28 cellular contexts compared by ENCODE assay signal in the genomic region with DNA sequence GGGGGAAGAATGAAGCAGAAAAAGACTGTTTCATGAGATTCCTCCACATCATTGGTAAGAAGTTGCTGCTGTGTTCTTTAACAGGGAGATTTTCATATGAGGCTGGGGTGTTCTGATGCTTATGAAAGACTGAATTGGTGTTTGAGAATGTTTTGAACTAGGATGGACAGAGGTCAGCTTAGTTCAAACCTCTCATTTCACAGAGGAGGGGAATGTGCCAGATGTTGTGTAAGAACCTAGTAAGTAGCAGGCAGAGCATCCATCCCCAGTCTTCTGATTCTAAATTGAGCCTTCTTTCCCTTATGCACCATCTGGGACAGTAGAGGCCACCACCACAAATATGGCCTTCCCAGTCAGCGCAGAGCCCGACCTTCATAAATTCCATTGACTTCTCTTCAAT. TPM values are rescaled to one million over a fixed set of nuclear protein-coding genes. Genes with fewer than 3 reads are reported as not detected.
A peak's percentile ranks its signal among the peaks of the same experiment; 100 is the strongest.
DNase-seq lines count a peak whose midpoint lies in the region; ATAC-seq, FAIRE-seq and TF ChIP-seq lines count a peak whose summit lies in the region.
"Had no signal": no experiment of that assay in that cellular context is flagged by ENCODE, and none has a peak within 500 bp of the region (broad histone marks: within the 10 kb centered on the region; RNA-seq: fewer than 3 reads in every experiment).

No MANE protein-coding gene starts in this region.

- peaks cover 6% of the 10 kb centered on the region for H3K9me3 Mint-ChIP-seq in astrocyte (ENCODE audit: unreplicated experiment)
- H3K9me3 Mint-ChIP-seq in HFFc6: no peaks in the 10 kb centered on the region

- no peak overlapping the region for H3K9ac ChIP-seq in astrocyte (ENCODE audit: low read length)

- H3K27ac ChIP-seq in astrocyte (ENCODE audit: low read depth, low read length) (no peak overlapping the region), gastrocnemius medialis (peak overlapping the region in 1 of 4 donors; percentile 20)
- H3K27ac ChIP-seq: PC-9, SJSA1 had no signal

- no peak overlapping the region for H2AFZ ChIP-seq in astrocyte (ENCODE audit: low read depth, low read length)
- H2AFZ ChIP-seq: PC-9 had no signal

- peaks cover 31% of the 10 kb centered on the region for H3K4me1 Mint-ChIP-seq in astrocyte (ENCODE audit: low read depth, unreplicated experiment)
- H3K4me1 Mint-ChIP-seq in HFFc6 (ENCODE audit: low read depth): peaks cover 30% of the 10 kb centered on the region

- intact Hi-C loops in gastrocnemius medialis (cut with DNase I; ENCODE audit: low total_unique reads): loop anchor here (1.0 kb wide), 1 partner anchor 268 kb away; no protein-coding TSS in a partner anchor

- H3K4me2 ChIP-seq in astrocyte (ENCODE audit: low read length): no peak overlapping the region
- H3K4me2 ChIP-seq: PC-9 had no signal

- H3K4me3 Mint-ChIP-seq in astrocyte (ENCODE audit: unreplicated experiment) (no peak overlapping the region), HFFc6 (no peak overlapping the region)

- TF ChIP-seq CTCF in AG10803 (conservative IDR thresholded peaks at IDR 0.05; ENCODE audit: low read length): no peak
- TF ChIP-seq CTCF in astrocyte (IDR thresholded peaks at IDR 0.05; ENCODE audit: insufficient read depth, low read depth, low read length): no peak
- TF ChIP-seq CTCF in fibroblast of the aortic adventitia (IDR thresholded peaks at IDR 0.05; ENCODE audit: insufficient read depth, low read length): no peak
- no peak for TF ChIP-seq CTCF in gastrocnemius medialis (IDR thresholded peaks at IDR 0.05 in 4 of 5, conservative IDR thresholded peaks at IDR 0.05 in 1 of 5)
- no peak for TF ChIP-seq CTCF in HFFc6 (IDR thresholded peaks at IDR 0.05)

- H3K27me3 Mint-ChIP-seq in astrocyte (ENCODE audit: low read depth, unreplicated experiment): no peaks in the 10 kb centered on the region
- H3K27me3 Mint-ChIP-seq in HFFc6 (ENCODE audit: insufficient read depth): peaks cover 2% of the 10 kb centered on the region; the same call in 1 of the 2 replicates

- no peak for TF ChIP-seq POLR2A in gastrocnemius medialis (IDR thresholded peaks at IDR 0.05)

- peak; percentile 28 for DNase-seq in AG10803 (ENCODE audit: low read depth)
- no peak for DNase-seq in astrocyte (ENCODE audit: low read depth)
- DNase-seq in fibroblast of the aortic adventitia (ENCODE audit: low read depth): peak; percentile 10
- no peak for DNase-seq in gastrocnemius medialis
- DNase-seq in SK-N-DZ (ENCODE audit: low spot score): no peak
- DNase-seq in HFFc6: no peak
- no peak for DNase-seq in NCI-H1417 (lab: John Stamatoyannopoulos, UW)
- DNase-seq: 8988T; ACHN; DMS153; Kasumi-1; NCI-H1105; NCI-H2029 treated with DMSO at 0.1 percent for 48 hours; NCI-H446 treated with DMSO at 0.1 percent for 48 hours; NCI-H526; NCI-H82; NK-92 treated with Interleukin-12 subunit alpha and Interleukin-12 subunit beta, amount 100 ng/mL, for 24 hours; PC-9 had no signal

- no peaks in the 10 kb centered on the region for H4K20me1 ChIP-seq in astrocyte (ENCODE audit: insufficient read depth, low read length)

- ATAC-seq in gastrocnemius medialis: peak; percentile 50 to 55
- ATAC-seq: HepG2, K562, Right ventricle myocardium inferior had no signal

- no peaks in the 10 kb centered on the region for H3K27me3 ChIP-seq in astrocyte (ENCODE audit: insufficient read depth, low read length)
- H3K27me3 ChIP-seq in gastrocnemius medialis: no peaks in the 10 kb centered on the region
- H3K27me3 ChIP-seq: SJSA1 had no signal

- no peaks in the 10 kb centered on the region for H3K36me3 ChIP-seq in astrocyte (ENCODE audit: insufficient read depth, low read length)
- H3K36me3 ChIP-seq in gastrocnemius medialis: no peaks in the 10 kb centered on the region
- H3K36me3 ChIP-seq: SJSA1 had no signal

- H3K9me3 ChIP-seq in astrocyte (ENCODE audit: insufficient read depth, low read depth, low read length) (no peaks in the 10 kb centered on the region), gastrocnemius medialis (no peaks in the 10 kb centered on the region)
- H3K9me3 ChIP-seq: SJSA1 had no signal

- H3K79me2 ChIP-seq in astrocyte (ENCODE audit: insufficient read depth, low read length): no peaks in the 10 kb centered on the region

- H3K36me3 Mint-ChIP-seq in astrocyte (ENCODE audit: low read depth, unreplicated experiment) (no peaks in the 10 kb centered on the region), HFFc6 (ENCODE audit: low read depth) (peaks cover 6% of the 10 kb centered on the region)

- in situ Hi-C loops in gastrocnemius medialis (cut with MboI; ENCODE audit: low sequenced_read_pairs in 4 of 4): no loop called here

- peaks cover 21% of the 10 kb centered on the region for H3K4me1 ChIP-seq in astrocyte (ENCODE audit: insufficient read depth, low read length)
- H3K4me1 ChIP-seq in gastrocnemius medialis: peaks cover 7 to 26% of the 10 kb centered on the region in 2 donors
- H3K4me1 ChIP-seq: SJSA1 had no signal

- H3K27ac Mint-ChIP-seq in astrocyte (ENCODE audit: unreplicated experiment): no peak overlapping the region
- no peak overlapping the region for H3K27ac Mint-ChIP-seq in HFFc6

- H3K4me3 ChIP-seq in AG10803 (ENCODE audit: low read length) (no peak overlapping the region), astrocyte (ENCODE audit: insufficient read depth, low read depth, low read length) (no peak overlapping the region), fibroblast of the aortic adventitia (ENCODE audit: low read depth, low read length) (no peak overlapping the region), gastrocnemius medialis (no peak overlapping the region)
- H3K4me3 ChIP-seq: K562, PC-9, SJSA1 had no signal

- peak; percentile 45 for FAIRE-seq in astrocyte (lab: Jason Lieb, UNC)
- FAIRE-seq: GM19239, H54, HepG2, K562 had no signal

RNA-seq across cellular contexts. Expression of a gene that starts 43.7 kb away (rescaled TPM):
- total RNA-seq in astrocyte: 0.93 and 1.3 TPM in 2 replicates
- 1.4 and 3.1 TPM in 2 replicates for total RNA-seq in fibroblast of the aortic adventitia (ENCODE audit: low replicate concordance)
- total RNA-seq in gastrocnemius medialis: 10 to 100 TPM in 1 of 4 donors, 1 to 10 TPM in 3; 1.5 to 10.8 (median 5.4) TPM
- 0.75 and 1.0 TPM in 2 replicates for polyA plus RNA-seq in SK-N-DZ (2014; cell fraction: cytosol; rRNA removed)
- 0.51 and 1.7 TPM in 2 replicates for polyA plus RNA-seq in SK-N-DZ (2014; cell fraction: nucleus; rRNA removed)
- 1 to 10 TPM in 1 of 6 experiments, under 1 TPM in 5; 0.36 to 1.1 (median 0.45) TPM for total RNA-seq in HFFc6 (2021; fragmentation: NEBNext Ultra II Directional; extraction: Animal tissue kit (Norgen Biotek cat#: 25700))

RNA-seq across cellular contexts. Expression of a gene that starts 53.1 kb away (rescaled TPM):
- total RNA-seq in astrocyte: not detected in 2 replicates
- total RNA-seq in fibroblast of the aortic adventitia (ENCODE audit: low replicate concordance): not detected in 2 replicates
- 1 to 10 TPM; 1.3 to 8.2 (median 2.9) TPM for total RNA-seq in gastrocnemius medialis
- polyA plus RNA-seq in SK-N-DZ (2014; cell fraction: cytosol; rRNA removed): not detected in 2 replicates
- 0.37 TPM in 1 of 2 replicates, not detected in the other for polyA plus RNA-seq in SK-N-DZ (2014; cell fraction: nucleus; rRNA removed)
- total RNA-seq in HFFc6 (2021; fragmentation: NEBNext Ultra II Directional; extraction: Animal tissue kit (Norgen Biotek cat#: 25700)): not detected
- total RNA-seq: HepG2, HT1080, K562, M059J, PC-9, Right ventricle myocardium inferior, RPMI7951, SJSA1 had no signal
- polyA plus RNA-seq: BJ, HepG2, K562 had no signal

Comparison
In these comparisons a context has a peak if more than half of its experiments do, and no peak if none do; other contexts are left out.
1. DNase-seq: peak in AG10803 (single experiment) and fibroblast of the aortic adventitia (single experiment); none in astrocyte (single experiment), gastrocnemius medialis (0 of 2), SK-N-DZ (single experiment), HFFc6 (single experiment) and NCI-H1417 (0 of 3).